In genomic region chr7:138478499-138478908, GRCh38 we compare ENCODE assay signal across 9 cellular contexts. TPM values are rescaled to one million over a fixed set of nuclear protein-coding genes. Genes with fewer than 3 reads are reported as not detected.
DNase-seq lines count a peak whose midpoint lies in the region; ATAC-seq, FAIRE-seq and TF ChIP-seq lines count a peak whose summit lies in the region.
"Had no signal": no experiment of that assay in that cellular context is flagged by ENCODE, and none has a peak within 500 bp of the region (broad histone marks: within the 10 kb centered on the region; RNA-seq: fewer than 3 reads in every experiment).

No MANE protein-coding gene starts in this region.

- no peaks in the 10 kb centered on the region for H3K27me3 ChIP-seq in right cardiac atrium (ENCODE audit: control insufficient read depth, insufficient read depth)
- H3K27me3 ChIP-seq in upper lobe of right lung, result no peaks in the 10 kb centered on the region
- H3K27me3 ChIP-seq in A673 (replicated peaks; ENCODE audit: insufficient read depth, low read depth, low read length, poor library complexity), result no peaks in the 10 kb centered on the region

- H3K9me3 ChIP-seq in right cardiac atrium (ENCODE audit: control insufficient read depth, low read length) (no peaks in the 10 kb centered on the region), upper lobe of right lung (no peaks in the 10 kb centered on the region), A673 (ENCODE audit: low read depth, low read length, poor library complexity, severe bottlenecking) (no peaks in the 10 kb centered on the region)

- H3K4me1 ChIP-seq in right cardiac atrium (ENCODE audit: control insufficient read depth, insufficient read depth, low read length) (peaks cover 1% of the 10 kb centered on the region), upper lobe of right lung (peaks cover 21% of the 10 kb centered on the region), A673 (ENCODE audit: insufficient read depth, low read length, poor library complexity, severe bottlenecking) (peaks cover 4% of the 10 kb centered on the region)

- WGBS in right cardiac atrium, result 87% methylated on average over 1 of the region's 1 CpG

- H3K36me3 ChIP-seq in upper lobe of right lung, result no peaks in the 10 kb centered on the region
- no peaks in the 10 kb centered on the region for H3K36me3 ChIP-seq in A673 (ENCODE audit: insufficient read depth, low read length, poor library complexity, severe bottlenecking)

- CTCF ChIA-PET in A673 (lab: Charles Lee), result no interaction called here

- FAIRE-seq in RCC 7860 (lab: Jason Lieb, UNC), result peak; percentile 28

- H3K27ac ChIP-seq in right cardiac atrium (ENCODE audit: low read length) (no peak overlapping the region), upper lobe of right lung (no peak overlapping the region), A673 (ENCODE audit: low read depth, low read length, poor library complexity, severe bottlenecking) (no peak overlapping the region)

- ATAC-seq in Right ventricle myocardium superior (ENCODE audit: poor library complexity), result peak; percentile 61
- no peak for ATAC-seq in right cardiac atrium
- peak; percentile 68 for ATAC-seq in HG03045 (IDR thresholded peaks at IDR 0.05; ENCODE audit: unreplicated experiment)
- ATAC-seq in upper lobe of right lung, result peak; percentile 96

- BruUV-seq in A673 (replicated peaks; lab: Mats Ljungman, UMichigan), result no TSS peak

- DNase-seq in Right ventricle myocardium superior (no peak), right cardiac atrium (no peak), RCC 7860 (ENCODE audit: low spot score) (no peak), upper lobe of right lung (no peak), A673 (ENCODE audit: low spot score) (no peak), inferior parietal cortex (ENCODE audit: extremely low spot score) (no peak), cardiac septum (ENCODE audit: low spot score) (no peak)
- DNase-seq: hippocampal formation had no signal

- intact Hi-C loops in Right ventricle myocardium superior (cut with DNase I) (no loop called here), right cardiac atrium (cut with DNase I) (no loop called here), upper lobe of right lung (cut with DNase I) (no loop called here), A673 (cut with micrococcal nuclease; ENCODE audit: unreplicated experiment) (no loop called here), cardiac septum (cut with DNase I) (no loop called here)

- H3K4me3 ChIP-seq in right cardiac atrium (ENCODE audit: low read length) (no peak overlapping the region), upper lobe of right lung (no peak overlapping the region), A673 (ENCODE audit: low read depth, low read length, poor library complexity, severe bottlenecking) (no peak overlapping the region)

- TF ChIP-seq CTCF in upper lobe of right lung (IDR thresholded peaks at IDR 0.05) (no peak), A673 (conservative IDR thresholded peaks at IDR 0.05; ENCODE audit: low read depth, low read length) (no peak)

- POLR2A ChIA-PET in A673 (lab: Charles Lee; ENCODE audit: low non-redundant PET), result no interaction called here

RNA-seq across cellular contexts. Expression of gene TRIM24, which starts 18.4 kb away (rescaled TPM):
- total RNA-seq in Right ventricle myocardium superior, result 15.6 TPM
- total RNA-seq in right cardiac atrium, result 10 to 100 TPM; 15.0 to 18.7 (median 18.5) TPM
- 9.4 TPM for polyA plus RNA-seq in right cardiac atrium
- total RNA-seq in upper lobe of right lung, result 23.9 TPM
- 24.2 and 25.9 TPM in 2 replicates for total RNA-seq in A673 (2021)
- total RNA-seq in cardiac septum, result 18.8 TPM

Comparison
In these comparisons a context has a peak if more than half of its experiments do, and no peak if none do; other contexts are left out.
1. ATAC-seq: peak in Right ventricle myocardium superior (single experiment), HG03045 (single experiment) and upper lobe of right lung (single experiment); none in right cardiac atrium (0 of 2).